ENCODE assay signal across 12 cellular contexts in genomic region chr1:91015794-91016550, GRCh38. TPM values are rescaled to one million over a fixed set of nuclear protein-coding genes. Genes with fewer than 3 reads are reported as not detected.
DNase-seq lines count a peak whose midpoint lies in the region; ATAC-seq, FAIRE-seq and TF ChIP-seq lines count a peak whose summit lies in the region.
"Had no signal": no experiment of that assay in that cellular context is flagged by ENCODE, and none has a peak within 500 bp of the region (broad histone marks: within the 10 kb centered on the region; RNA-seq: fewer than 3 reads in every experiment).

No MANE protein-coding gene starts in this region.

- ATAC-seq in CD4-positive, CD25-positive, alpha-beta regulatory T cell (ENCODE audit: low read depth in 2 of 2): no peak
- ATAC-seq in activated naive CD8-positive, alpha-beta T cell treated with anti-CD3 and anti-CD28 coated beads, Interleukin-2, amount 50 U/mL, for 24 hours: no peak
- peak; percentile 87 for ATAC-seq in HepG2

- TF ChIP-seq EP300 in HepG2 (IDR thresholded peaks at IDR 0.05; ENCODE audit: low read depth in 2 of 2, low read length in 2 of 2): peak in 1 of 2 experiments; percentile 33; a peak in 1 of 4 replicates
- TF ChIP-seq EP300 in HepG2 (CRISPR knock-in tag; IDR thresholded peaks at IDR 0.05; ENCODE audit: borderline replicate concordance): no peak

- BruUV-seq in HepG2 (replicated peaks; lab: Mats Ljungman, UMichigan): no TSS peak

- no peak overlapping the region; the same call in 1 of the 2 replicates for H3K9ac ChIP-seq in HepG2 (ENCODE audit: insufficient read depth, low read depth, low read length)

- peaks cover 5% of the 10 kb centered on the region for H3K36me3 Mint-ChIP-seq in CD4-positive, CD25-positive, alpha-beta regulatory T cell
- peaks cover 44% of the 10 kb centered on the region for H3K36me3 Mint-ChIP-seq in activated naive CD8-positive, alpha-beta T cell treated with anti-CD3 and anti-CD28 coated beads, Interleukin-2, amount 50 U/mL, for 24 hours (ENCODE audit: low read depth)

- H3K9me3 ChIP-seq in CD4-positive, CD25-positive, alpha-beta regulatory T cell (ENCODE audit: control insufficient read depth in 2 of 2, low read length in 2 of 2): no peaks in the 10 kb centered on the region
- no peaks in the 10 kb centered on the region for H3K9me3 ChIP-seq in HepG2 (ENCODE audit: low read length)

- TF ChIP-seq POLR2A in HepG2 (IDR thresholded peaks at IDR 0.05; ENCODE audit: insufficient read depth in 1 of 2, low read depth in 2 of 2, low read length in 2 of 2): no peak

- H3K4me2 ChIP-seq in HepG2 (ENCODE audit: low read depth, low read length): peak overlapping the region; percentile 41

- peaks cover 99% of the 10 kb centered on the region for H3K79me2 ChIP-seq in HepG2 (ENCODE audit: insufficient read depth, low read length)

- in situ Hi-C loops in HepG2 (cut with HindIII; ENCODE audit: extremely low pct_ligation_motif_present, low pct_unique_long_range_greater_than_20kb): no loop called here

- H3K27me3 Mint-ChIP-seq in CD4-positive, CD25-positive, alpha-beta regulatory T cell: no peaks in the 10 kb centered on the region
- H3K27me3 Mint-ChIP-seq in activated naive CD8-positive, alpha-beta T cell treated with anti-CD3 and anti-CD28 coated beads, Interleukin-2, amount 50 U/mL, for 24 hours: no peaks in the 10 kb centered on the region

- H3K27ac Mint-ChIP-seq in CD4-positive, CD25-positive, alpha-beta regulatory T cell: peak overlapping the region in 1 of 3 donors; percentile 17
- H3K27ac Mint-ChIP-seq in activated naive CD8-positive, alpha-beta T cell treated with anti-CD3 and anti-CD28 coated beads, Interleukin-2, amount 50 U/mL, for 24 hours: peak overlapping the region; percentile 26
- H3K27ac Mint-ChIP-seq: T-helper 1 cell treated with Interleukin-12 subunit alpha and Interleukin-12 subunit beta and Interleukin-4 antibody, amounts not matched to agents 30 μg/mL and 1 μg/mL, for 36 hours had no signal

- peaks cover 21% of the 10 kb centered on the region for H4K20me1 ChIP-seq in HepG2 (ENCODE audit: insufficient read depth, low read length)

- peak overlapping the region; percentile 13 to 62 (median 48) for H3K4me3 Mint-ChIP-seq in CD4-positive, CD25-positive, alpha-beta regulatory T cell
- peak overlapping the region; percentile 16 for H3K4me3 Mint-ChIP-seq in activated naive CD8-positive, alpha-beta T cell treated with anti-CD3 and anti-CD28 coated beads, Interleukin-2, amount 50 U/mL, for 24 hours
- H3K4me3 Mint-ChIP-seq: T-helper 1 cell treated with Interleukin-12 subunit alpha and Interleukin-12 subunit beta and Interleukin-4 antibody, amounts not matched to agents 30 μg/mL and 1 μg/mL, for 36 hours had no signal

- no peak for TF ChIP-seq RAD21 in HepG2 (CRISPR knock-in tag; IDR thresholded peaks at IDR 0.05)

- peak overlapping the region; percentile 37 for H3K4me3 ChIP-seq in CD4-positive, CD25-positive, alpha-beta regulatory T cell (ENCODE audit: low read depth, low read length)
- no peak overlapping the region; a peak in 1 of 6 replicates for H3K4me3 ChIP-seq in HepG2 (replicated peaks in 1 of 3; ENCODE audit: insufficient read depth in 1 of 3, low read depth in 2 of 3, low read length in 3 of 3)

- peaks cover 61 to 88% (median 77%) of the 10 kb centered on the region in 4 donors for H3K4me1 Mint-ChIP-seq in CD4-positive, CD25-positive, alpha-beta regulatory T cell
- H3K4me1 Mint-ChIP-seq in activated naive CD8-positive, alpha-beta T cell treated with anti-CD3 and anti-CD28 coated beads, Interleukin-2, amount 50 U/mL, for 24 hours: peaks cover 81% of the 10 kb centered on the region

- H2AFZ ChIP-seq in HepG2 (ENCODE audit: low read length): no peak overlapping the region

- peak; percentile 72 for FAIRE-seq in HepG2 (lab: Jason Lieb, UNC)
- FAIRE-seq: endothelial cell of umbilical vein had no signal

- POLR2A ChIA-PET in HepG2 (lab: Yijun Ruan, JAX): interaction anchor here (1.8 kb wide), 1 partner anchor 11 kb away, joined by 4 read pairs; no protein-coding TSS in a partner anchor

- H3K36me3 ChIP-seq in CD4-positive, CD25-positive, alpha-beta regulatory T cell (ENCODE audit: control insufficient read depth, insufficient read depth, low read length): peaks cover 2% of the 10 kb centered on the region
- no peaks in the 10 kb centered on the region; a peak in 1 of 5 replicates for H3K36me3 ChIP-seq in HepG2 (replicated peaks in 1 of 2; ENCODE audit: control insufficient read depth in 1 of 2, insufficient read depth in 2 of 2, low read length in 2 of 2)

- DNase-seq in CD4-positive, CD25-positive, alpha-beta regulatory T cell: no peak
- peak; percentile 58 for DNase-seq in HT-29 (ENCODE audit: low spot score)
- DNase-seq in activated naive CD8-positive, alpha-beta T cell treated with anti-CD3 and anti-CD28 coated beads, Interleukin-2, amount 50 U/mL, for 24 hours: no peak
- DNase-seq in HepG2 (ENCODE audit: low spot score): peak; percentile 90
- no peak for DNase-seq in stimulated activated CD4-positive, alpha-beta T cell treated with anti-CD3 and anti-CD28 coated beads, Interleukin-4, amount 100 ng/mL, for 1 hour
- no peak for DNase-seq in SKM-1 treated with dmso at 0.1 percent for 144 hours (lab: John Stamatoyannopoulos, UW; ENCODE audit: unreplicated experiment)
- no peak for DNase-seq in CD1c-positive myeloid dendritic cell (ENCODE audit: extremely low spot score)
- DNase-seq in A172 (ENCODE audit: low spot score): no peak
- DNase-seq: COR-L47, H7 had no signal

- H3K4me1 ChIP-seq in CD4-positive, CD25-positive, alpha-beta regulatory T cell (ENCODE audit: control insufficient read depth, insufficient read depth, low read length, poor library complexity, severe bottlenecking): peaks cover 66% of the 10 kb centered on the region
- peaks cover 87% of the 10 kb centered on the region for H3K4me1 ChIP-seq in HepG2 (ENCODE audit: insufficient read depth, low read length)

- no peak overlapping the region for H3K27ac ChIP-seq in CD4-positive, CD25-positive, alpha-beta regulatory T cell (ENCODE audit: insufficient read depth, low read length, poor library complexity, severe bottlenecking)
- peak overlapping the region; percentile 71 for H3K27ac ChIP-seq in HepG2 (ENCODE audit: extremely low read length, insufficient read depth, low read length)

- CTCF ChIA-PET in HepG2 (lab: Yijun Ruan, JAX; ENCODE audit: low intra/inter-chr PET ratio, low total read pairs): no interaction called here

- no peaks in the 10 kb centered on the region for H3K9me3 Mint-ChIP-seq in CD4-positive, CD25-positive, alpha-beta regulatory T cell
- H3K9me3 Mint-ChIP-seq in activated naive CD8-positive, alpha-beta T cell treated with anti-CD3 and anti-CD28 coated beads, Interleukin-2, amount 50 U/mL, for 24 hours: no peaks in the 10 kb centered on the region
- H3K9me3 Mint-ChIP-seq: T-helper 1 cell treated with Interleukin-12 subunit alpha and Interleukin-12 subunit beta and Interleukin-4 antibody, amounts not matched to agents 30 μg/mL and 1 μg/mL, for 36 hours had no signal

- intact Hi-C loops in HepG2 (cut with micrococcal nuclease; ENCODE audit: unreplicated experiment): no loop called here

- TF ChIP-seq CTCF in HepG2 (CRISPR knock-in tag; IDR thresholded peaks at IDR 0.05): no peak

- H3K27me3 ChIP-seq in CD4-positive, CD25-positive, alpha-beta regulatory T cell (ENCODE audit: control insufficient read depth, insufficient read depth, low read length): no peaks in the 10 kb centered on the region
- H3K27me3 ChIP-seq in HepG2 (ENCODE audit: control insufficient read depth in 1 of 2, insufficient read depth in 2 of 2, low read length in 2 of 2): no peaks in the 10 kb centered on the region; a peak in 1 of 5 replicates

TF ChIP-seq in HepG2, 621 proteins besides CTCF, POLR2A, EP300 and RAD21 (continues in another document):
- TF ChIP-seq MXD4 (CRISPR knock-in tag; IDR thresholded peaks at IDR 0.05) (no peak), YEATS2 (CRISPR knock-in tag; IDR thresholded peaks at IDR 0.05; ENCODE audit: borderline replicate concordance) (no peak), RBM22 (optimal IDR thresholded peaks at IDR 0.05; ENCODE audit: low read length) (no peak), GTF3A (CRISPR knock-in tag; conservative IDR thresholded peaks at IDR 0.05) (no peak)

RNA-seq across cellular contexts. Expression of gene ZNF644, which starts 5.9 kb away (rescaled TPM):
- 139 TPM for total RNA-seq in CD4-positive, CD25-positive, alpha-beta regulatory T cell
- polyA plus RNA-seq in CD4-positive, CD25-positive, alpha-beta regulatory T cell: 10 to 100 TPM; 46.9 to 55.6 (median 51.2) TPM
- 24.1 and 26.0 TPM in 2 replicates for total RNA-seq in HT-29 (2014; rRNA removed; shearing (Covaris generic))
- total RNA-seq in HepG2 (2016; rRNA removed; fragmentation: Illumina TruSeq; extraction: Trizol): 51.7 and 66.7 TPM in 2 replicates
- total RNA-seq in HepG2 (2016; cell fraction: cytosol; rRNA removed; fragmentation: Illumina TruSeq; extraction: Trizol; ENCODE audit: low read depth): 15.4 and 16.6 TPM in 2 replicates
- total RNA-seq in HepG2 (2016; cell fraction: insoluble cytoplasmic fraction; rRNA removed; fragmentation: Illumina TruSeq; extraction: Trizol): 59.1 and 68.6 TPM in 2 replicates
- 32.4 and 36.1 TPM in 2 replicates for total RNA-seq in HepG2 (2016; cell fraction: membrane; rRNA removed; fragmentation: Illumina TruSeq; extraction: Trizol)
- 95.4 and 114 TPM in 2 replicates for total RNA-seq in HepG2 (2016; cell fraction: nucleus; rRNA removed; fragmentation: Illumina TruSeq; extraction: Trizol)
- polyA plus RNA-seq in HepG2 (2011; rRNA removed): 13.5 and 17.7 TPM in 2 replicates
- 5.6 and 9.2 TPM in 2 replicates for polyA plus RNA-seq in HepG2 (2011; cell fraction: cytosol; rRNA removed)
- polyA plus RNA-seq in HepG2 (2011; cell fraction: nucleus; rRNA removed): 12.6 and 17.0 TPM in 2 replicates
- 23.8 and 26.0 TPM in 2 replicates for polyA plus RNA-seq in HepG2 (2012)
- 6.2 and 6.9 TPM in 2 replicates for polyA plus RNA-seq in HepG2 (2016; cell fraction: cytosol; fragmentation: Illumina TruSeq; extraction: Trizol; ENCODE audit: low read depth)
- 40.2 and 44.0 TPM in 2 replicates for polyA plus RNA-seq in HepG2 (2016; cell fraction: insoluble cytoplasmic fraction; fragmentation: Illumina TruSeq; extraction: Trizol; ENCODE audit: low read depth)
- 11.7 and 13.7 TPM in 2 replicates for polyA plus RNA-seq in HepG2 (2016; cell fraction: membrane; fragmentation: Illumina TruSeq; extraction: Trizol; ENCODE audit: low read depth)
- 40.4 and 40.6 TPM in 2 replicates for polyA plus RNA-seq in HepG2 (2016; cell fraction: nucleus; fragmentation: Illumina TruSeq; extraction: Trizol; ENCODE audit: insufficient read depth, low read depth)
- 36.3 and 49.9 TPM in 2 replicates for polyA minus RNA-seq in HepG2 (2011; rRNA and poly(A)+ RNA removed; ENCODE audit: low replicate concordance)
- polyA minus RNA-seq in HepG2 (2011; cell fraction: cytosol; rRNA and poly(A)+ RNA removed): 31.6 and 42.4 TPM in 2 replicates
- 239 and 242 TPM in 2 replicates for polyA minus RNA-seq in HepG2 (2011; cell fraction: nucleus; rRNA and poly(A)+ RNA removed)
- 37.8 and 50.0 TPM in 2 replicates for total RNA-seq in A172 (2014; rRNA removed; shearing (Covaris generic))

Comparison
In these comparisons a context has a peak if more than half of its experiments do, and no peak if none do; other contexts are left out.
1. DNase-seq: peak in HT-29 (single experiment) and HepG2 (single experiment); none in CD4-positive, CD25-positive, alpha-beta regulatory T cell (0 of 3), activated naive CD8-positive, alpha-beta T cell treated with anti-CD3 and anti-CD28 coated beads, Interleukin-2, amount 50 U/mL, for 24 hours (single experiment), stimulated activated CD4-positive, alpha-beta T cell treated with anti-CD3 and anti-CD28 coated beads, Interleukin-4, amount 100 ng/mL, for 1 hour (single experiment), SKM-1 treated with dmso at 0.1 percent for 144 hours (single experiment), CD1c-positive myeloid dendritic cell (single experiment) and A172 (single experiment).